Comparison of ENCODE assay signal across 9 cellular contexts in genomic region chr12:114480309-114481199, GRCh38.
DNase-seq lines count a peak whose midpoint lies in the region; ATAC-seq, FAIRE-seq and TF ChIP-seq lines count a peak whose summit lies in the region.
"Had no signal": no experiment of that assay in that cellular context is flagged by ENCODE, and none has a peak within 500 bp of the region (broad histone marks: within the 10 kb centered on the region; RNA-seq: fewer than 3 reads in every experiment).

No MANE protein-coding gene starts in this region.

- WGBS in H9 (ENCODE audit: extremely low coverage, insufficient read length, low lambda C conversion rate): no CpG with 5 or more reads among the region's 35 CpGs

- no peaks in the 10 kb centered on the region for H3K79me1 ChIP-seq in H9 (ENCODE audit: insufficient read depth, low read depth, low read length, poor library complexity, severe bottlenecking)

- H3T11ph ChIP-seq in H9 (ENCODE audit: low read length): no peak overlapping the region

- H3K36me3 Mint-ChIP-seq in H9 (ENCODE audit: insufficient read depth in 1 of 3, low read depth in 3 of 3): peaks cover 0 to 4% (median 3%) of the 10 kb centered on the region in 3 experiments; a peak in 2 of 7 replicates
- H3K36me3 Mint-ChIP-seq in astrocyte (ENCODE audit: low read depth, unreplicated experiment): no peaks in the 10 kb centered on the region

- H2AFZ ChIP-seq in H9 (ENCODE audit: low read length): no peak overlapping the region
- no peak overlapping the region for H2AFZ ChIP-seq in astrocyte (ENCODE audit: low read depth, low read length)

- H3K27ac Mint-ChIP-seq in H9 (no peak overlapping the region), astrocyte (ENCODE audit: unreplicated experiment) (peak overlapping the region; percentile 4)

- no peak for FAIRE-seq in astrocyte (lab: Jason Lieb, UNC)

- H2BK20ac ChIP-seq in H9 (ENCODE audit: low read depth, low read length, poor library complexity, severe bottlenecking): no peak overlapping the region

- H2BK12ac ChIP-seq in H9 (ENCODE audit: insufficient read length, low read depth, low read length): no peak overlapping the region

- H3K14ac ChIP-seq in H9 (ENCODE audit: insufficient read depth, low read length): no peak overlapping the region

- no peak overlapping the region for H4K5ac ChIP-seq in H9 (ENCODE audit: insufficient read length, low read depth, low read length)

- TF ChIP-seq CTCF in H9 (conservative IDR thresholded peaks at IDR 0.05): no peak
- no peak for TF ChIP-seq CTCF in astrocyte (IDR thresholded peaks at IDR 0.05; ENCODE audit: insufficient read depth, low read depth, low read length)

- H2BK120ac ChIP-seq in H9 (ENCODE audit: low read depth, low read length, poor library complexity, severe bottlenecking): no peak overlapping the region

- H3K9me3 ChIP-seq in H9 (ENCODE audit: control insufficient read depth, low read depth, low read length) (no peaks in the 10 kb centered on the region), astrocyte (ENCODE audit: insufficient read depth, low read depth, low read length) (no peaks in the 10 kb centered on the region), iPS-18a (ENCODE audit: control insufficient read depth, low read depth, low read length) (no peaks in the 10 kb centered on the region), skeletal muscle satellite cell (replicated peaks; ENCODE audit: low read length) (no peaks in the 10 kb centered on the region)

- H3K27me3 ChIP-seq in H9 (ENCODE audit: insufficient read depth, low read length): peaks cover 35% of the 10 kb centered on the region
- peaks cover 46% of the 10 kb centered on the region for H3K27me3 ChIP-seq in astrocyte (ENCODE audit: insufficient read depth, low read length)
- peaks cover 82% of the 10 kb centered on the region for H3K27me3 ChIP-seq in iPS-18a (ENCODE audit: control insufficient read depth, insufficient read depth, low read length)
- H3K27me3 ChIP-seq in skeletal muscle satellite cell (ENCODE audit: control insufficient read depth, insufficient read depth, low read length): peaks cover 50% of the 10 kb centered on the region

- no peaks in the 10 kb centered on the region for H3K79me2 ChIP-seq in H9 (ENCODE audit: insufficient read depth, low read length)
- H3K79me2 ChIP-seq in astrocyte (ENCODE audit: insufficient read depth, low read length): no peaks in the 10 kb centered on the region

- H3K4me1 Mint-ChIP-seq in H9: peaks cover 15 to 22% of the 10 kb centered on the region in 2 experiments
- H3K4me1 Mint-ChIP-seq in astrocyte (ENCODE audit: low read depth, unreplicated experiment): peaks cover 5% of the 10 kb centered on the region

- no peak overlapping the region for H4K91ac ChIP-seq in H9 (ENCODE audit: insufficient read length, low read depth, low read length)

- DNase-seq in H9 (peak; percentile 43), astrocyte (ENCODE audit: low read depth) (no peak), NCI-H2107 (lab: John Stamatoyannopoulos, UW) (no peak), D341Med (ENCODE audit: low spot score) (no peak)
- DNase-seq: effector memory CD4-positive, alpha-beta T cell; NCI-H1436 had no signal

- H3K27me3 Mint-ChIP-seq in H9 (ENCODE audit: low read depth): peaks cover 82% of the 10 kb centered on the region
- H3K27me3 Mint-ChIP-seq in astrocyte (ENCODE audit: low read depth, unreplicated experiment): peaks cover 73% of the 10 kb centered on the region

- no peak overlapping the region for H2AK5ac ChIP-seq in H9 (ENCODE audit: insufficient read length, low read length)

- no peak overlapping the region for H2BK15ac ChIP-seq in H9 (ENCODE audit: low read depth, low read length)

- H4K20me1 ChIP-seq in H9 (ENCODE audit: control insufficient read depth, insufficient read depth, insufficient read length): no peaks in the 10 kb centered on the region
- H4K20me1 ChIP-seq in astrocyte (ENCODE audit: insufficient read depth, low read length): no peaks in the 10 kb centered on the region

- H3K27ac ChIP-seq in H9 (ENCODE audit: insufficient read length, low read depth, low read length) (no peak overlapping the region), astrocyte (ENCODE audit: low read depth, low read length) (no peak overlapping the region), iPS-18a (ENCODE audit: low read length) (no peak overlapping the region)

- H3K23ac ChIP-seq in H9 (ENCODE audit: insufficient read length, low read depth, low read length): no peak overlapping the region

- H3K4me2 ChIP-seq in H9 (ENCODE audit: insufficient read depth, insufficient read length, low read length) (peak overlapping the region; percentile 86), astrocyte (ENCODE audit: low read length) (peak overlapping the region; percentile 58), skeletal muscle satellite cell (ENCODE audit: low read length) (peak overlapping the region; percentile 73)

- H3K4me3 ChIP-seq in astrocyte (ENCODE audit: insufficient read depth, low read depth, low read length): no peak overlapping the region
- H3K4me3 ChIP-seq in iPS-18a (ENCODE audit: low read length): peak overlapping the region; percentile 64
- peak overlapping the region; percentile 61 for H3K4me3 ChIP-seq in skeletal muscle satellite cell (ENCODE audit: low read length)

- H3K23me2 ChIP-seq in H9 (ENCODE audit: insufficient read length, low read depth, low read length, poor library complexity, severe bottlenecking): peaks cover 14% of the 10 kb centered on the region

- H3K9ac ChIP-seq in H9 (ENCODE audit: extremely low read depth, insufficient read length, low read length) (no peak overlapping the region), astrocyte (ENCODE audit: low read length) (no peak overlapping the region), iPS-18a (ENCODE audit: low read length) (no peak overlapping the region), skeletal muscle satellite cell (ENCODE audit: low read depth, low read length) (no peak overlapping the region)

- H3K4me3 Mint-ChIP-seq in H9 (peak overlapping the region; percentile 71 to 90), astrocyte (ENCODE audit: unreplicated experiment) (peak overlapping the region; percentile 84)

- H4K8ac ChIP-seq in H9 (replicated peaks; ENCODE audit: insufficient read length, low read depth, low read length): no peak overlapping the region

- no peak overlapping the region for H2BK5ac ChIP-seq in H9 (ENCODE audit: insufficient read length, low read length)

- no peak overlapping the region for H3K18ac ChIP-seq in H9 (ENCODE audit: insufficient read length, low read depth, low read length)

- H3K56ac ChIP-seq in H9 (ENCODE audit: insufficient read length, low read depth, low read length): no peak overlapping the region

- H3K36me3 ChIP-seq in astrocyte (ENCODE audit: insufficient read depth, low read length) (no peaks in the 10 kb centered on the region), iPS-18a (ENCODE audit: control insufficient read depth, low read depth, low read length) (no peaks in the 10 kb centered on the region), skeletal muscle satellite cell (ENCODE audit: insufficient read depth, low read length) (no peaks in the 10 kb centered on the region)

- no peak for ATAC-seq in HG03196 (IDR thresholded peaks at IDR 0.05; ENCODE audit: unreplicated experiment)

- H3K4ac ChIP-seq in H9 (ENCODE audit: low read depth, low read length): no peak overlapping the region

- no peaks in the 10 kb centered on the region; the same call in none of the 2 replicates for H3K4me1 ChIP-seq in H9 (ENCODE audit: insufficient read depth, low read length)
- no peaks in the 10 kb centered on the region for H3K4me1 ChIP-seq in astrocyte (ENCODE audit: insufficient read depth, low read length)
- H3K4me1 ChIP-seq in iPS-18a (ENCODE audit: control insufficient read depth, low read depth, low read length): no peaks in the 10 kb centered on the region
- H3K4me1 ChIP-seq in skeletal muscle satellite cell (ENCODE audit: control insufficient read depth, insufficient read depth, low read length): peaks cover 9% of the 10 kb centered on the region

- H3K9me3 Mint-ChIP-seq in H9 (peaks cover 5 to 7% of the 10 kb centered on the region in 2 experiments; a peak in 4 of 5 replicates), astrocyte (ENCODE audit: unreplicated experiment) (peaks cover 1% of the 10 kb centered on the region)
